Comparison of ENCODE assay signal across 28 cellular contexts in genomic region chr5:25516136-25516535, GRCh38.
DNase-seq lines count a peak whose midpoint lies in the region; ATAC-seq, FAIRE-seq and TF ChIP-seq lines count a peak whose summit lies in the region.
"Had no signal": no experiment of that assay in that cellular context is flagged by ENCODE, and none has a peak within 500 bp of the region (broad histone marks: within the 10 kb centered on the region; RNA-seq: fewer than 3 reads in every experiment).

No MANE protein-coding gene starts in this region.

- no peak overlapping the region for H3K4me3 Mint-ChIP-seq in activated naive CD8-positive, alpha-beta T cell treated with anti-CD3 and anti-CD28 coated beads, Interleukin-2, amount 50 U/mL, for 24 hours
- H3K4me3 Mint-ChIP-seq in naive thymus-derived CD8-positive, alpha-beta T cell, result no peak overlapping the region
- H3K4me3 Mint-ChIP-seq: activated CD4-positive, alpha-beta T cell treated with anti-CD3 and anti-CD28 coated beads, Interleukin-2, amount 10 ng/mL, durations not matched to agents 24 days and 14 days; nephron; WTC11 had no signal

- peak; percentile 55 for FAIRE-seq in H54 (lab: Jason Lieb, UNC)
- FAIRE-seq: bronchial epithelial cell, endothelial cell of umbilical vein, frontal cortex had no signal

- TF ChIP-seq POLR2A in H54 (IDR thresholded peaks at IDR 0.05; ENCODE audit: low read depth, low read length), result no peak

- H3K27me3 Mint-ChIP-seq in activated naive CD8-positive, alpha-beta T cell treated with anti-CD3 and anti-CD28 coated beads, Interleukin-2, amount 50 U/mL, for 24 hours, result no peaks in the 10 kb centered on the region
- no peaks in the 10 kb centered on the region for H3K27me3 Mint-ChIP-seq in naive thymus-derived CD8-positive, alpha-beta T cell
- H3K27me3 Mint-ChIP-seq: activated CD4-positive, alpha-beta T cell treated with anti-CD3 and anti-CD28 coated beads, Interleukin-2, amount 10 ng/mL, durations not matched to agents 24 days and 14 days had no signal

- H3K4me1 ChIP-seq in BE2C, result peaks cover 14% of the 10 kb centered on the region
- H3K4me1 ChIP-seq: BLaER1, thyroid gland had no signal

- H3K36me3 ChIP-seq in BE2C, result no peaks in the 10 kb centered on the region
- H3K36me3 ChIP-seq: BLaER1, MG63, thyroid gland had no signal

- ATAC-seq in activated naive CD8-positive, alpha-beta T cell treated with anti-CD3 and anti-CD28 coated beads, Interleukin-2, amount 50 U/mL, for 24 hours, result no peak
- ATAC-seq in naive thymus-derived CD8-positive, alpha-beta T cell, result no peak
- ATAC-seq: activated naive CD4-positive, alpha-beta T cell treated with anti-CD3 and anti-CD28 coated beads, Interleukin-2, amount 50 U/mL, for 72 hours; mucosa of descending colon; Panc1 had no signal

- no peak overlapping the region for H3K27ac Mint-ChIP-seq in activated naive CD8-positive, alpha-beta T cell treated with anti-CD3 and anti-CD28 coated beads, Interleukin-2, amount 50 U/mL, for 24 hours
- no peak overlapping the region for H3K27ac Mint-ChIP-seq in naive thymus-derived CD8-positive, alpha-beta T cell
- H3K27ac Mint-ChIP-seq: activated CD4-positive, alpha-beta T cell treated with anti-CD3 and anti-CD28 coated beads, Interleukin-2, amount 10 ng/mL, durations not matched to agents 24 days and 14 days; activated naive CD4-positive, alpha-beta T cell treated with anti-CD3 and anti-CD28 coated beads, Interleukin-2, amount 50 U/mL, for 72 hours; nephron; WTC11 had no signal

- H3K9me3 ChIP-seq in BE2C, result no peaks in the 10 kb centered on the region
- H3K9me3 ChIP-seq: BLaER1, MG63, thyroid gland had no signal

- H3K36me3 Mint-ChIP-seq in activated naive CD8-positive, alpha-beta T cell treated with anti-CD3 and anti-CD28 coated beads, Interleukin-2, amount 50 U/mL, for 24 hours (ENCODE audit: low read depth), result no peaks in the 10 kb centered on the region
- peaks cover 0 to 4% (median 0%) of the 10 kb centered on the region in 3 donors for H3K36me3 Mint-ChIP-seq in naive thymus-derived CD8-positive, alpha-beta T cell
- H3K36me3 Mint-ChIP-seq: activated naive CD4-positive, alpha-beta T cell treated with anti-CD3 and anti-CD28 coated beads, Interleukin-2, amount 50 U/mL, for 72 hours; WTC11 had no signal

- no peaks in the 10 kb centered on the region for H3K27me3 ChIP-seq in BE2C
- H3K27me3 ChIP-seq: BLaER1, hepatocyte, MG63, thyroid gland had no signal

- DNase-seq in BE2C (peak; percentile 67), H54 (ENCODE audit: insufficient read length, low spot score) (no peak), NCI-H69 (lab: John Stamatoyannopoulos, UW) (peak; percentile 77), astrocyte of the hippocampus (ENCODE audit: low read depth, low spot score) (peak; percentile 3), OCI-M2 (lab: John Stamatoyannopoulos, UW; ENCODE audit: unreplicated experiment) (no peak)
- no peak for DNase-seq in activated naive CD8-positive, alpha-beta T cell treated with anti-CD3 and anti-CD28 coated beads, Interleukin-2, amount 50 U/mL, for 24 hours
- no peak for DNase-seq in naive thymus-derived CD8-positive, alpha-beta T cell
- DNase-seq: activated CD4-positive, alpha-beta T cell treated with anti-CD3 and anti-CD28 coated beads, Interleukin-2, amount 10 ng/mL, durations not matched to agents 24 days and 14 days; anterior cingulate cortex; DMS153; MG63; mucosa of descending colon; NCI-H1105 treated with DMSO at 0.1 percent for 48 hours; NCI-H2081; NCI-H2227 treated with DMSO at 0.1 percent for 48 hours; NK-92 treated with Interleukin-12 subunit alpha and Interleukin-12 subunit beta, amount 100 ng/mL, for 24 hours; stimulated activated CD4-positive, alpha-beta T cell treated with anti-CD3 and anti-CD28 coated beads, Interleukin-4, amount 100 ng/mL, for 24 hours; thyroid gland had no signal

- POLR2A ChIA-PET in naive thymus-derived CD8-positive, alpha-beta T cell (lab: Charles Lee), result no interaction called here

- no peaks in the 10 kb centered on the region for H3K4me1 Mint-ChIP-seq in activated naive CD8-positive, alpha-beta T cell treated with anti-CD3 and anti-CD28 coated beads, Interleukin-2, amount 50 U/mL, for 24 hours
- no peaks in the 10 kb centered on the region for H3K4me1 Mint-ChIP-seq in naive thymus-derived CD8-positive, alpha-beta T cell
- H3K4me1 Mint-ChIP-seq: activated CD4-positive, alpha-beta T cell treated with anti-CD3 and anti-CD28 coated beads, Interleukin-2, amount 10 ng/mL, durations not matched to agents 24 days and 14 days; nephron had no signal

- peaks cover 15% of the 10 kb centered on the region for H3K9me3 Mint-ChIP-seq in activated naive CD8-positive, alpha-beta T cell treated with anti-CD3 and anti-CD28 coated beads, Interleukin-2, amount 50 U/mL, for 24 hours
- H3K9me3 Mint-ChIP-seq in naive thymus-derived CD8-positive, alpha-beta T cell, result peaks cover 6 to 50% (median 15%) of the 10 kb centered on the region in 9 donors
- H3K9me3 Mint-ChIP-seq: nephron had no signal

- TF ChIP-seq CTCF in BE2C (IDR thresholded peaks at IDR 0.05; ENCODE audit: low read depth, low read length), result peak; percentile 11; the same call in 1 of the 2 replicates

- H3K4me3 ChIP-seq in BE2C (ENCODE audit: low read depth, low read length), result no peak overlapping the region
- H3K4me3 ChIP-seq: BLaER1, hepatocyte, lung, MG63, mucosa of descending colon, thyroid gland had no signal

Comparison
In these comparisons a context has a peak if more than half of its experiments do, and no peak if none do; other contexts are left out.
1. DNase-seq: peak in BE2C (single experiment), NCI-H69 (single experiment) and astrocyte of the hippocampus (single experiment); none in H54 (single experiment), activated naive CD8-positive, alpha-beta T cell treated with anti-CD3 and anti-CD28 coated beads, Interleukin-2, amount 50 U/mL, for 24 hours (single experiment), OCI-M2 (single experiment) and naive thymus-derived CD8-positive, alpha-beta T cell (0 of 10).